Comparison of ENCODE assay signal across 2 cellular contexts in genomic region chr13:33312150-33312908, GRCh38.
TF ChIP-seq lines count a peak whose summit lies in the region.

No MANE protein-coding gene starts in this region.

TF ChIP-seq in A549, 52 proteins besides CTCF, POLR2A, EP300 and RAD21:
- TF ChIP-seq, protein P1, sequence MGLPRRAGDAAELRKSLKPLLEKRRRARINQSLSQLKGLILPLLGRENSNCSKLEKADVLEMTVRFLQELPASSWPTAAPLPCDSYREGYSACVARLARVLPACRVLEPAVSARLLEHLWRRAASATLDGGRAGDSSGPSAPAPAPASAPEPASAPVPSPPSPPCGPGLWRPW (IDR thresholded peaks at IDR 0.05), result no peak
- peak; percentile 51 for TF ChIP-seq SMC3 (IDR thresholded peaks at IDR 0.05)

TF ChIP-seq in HepG2, 621 proteins besides CTCF, POLR2A, EP300 and RAD21:
- TF ChIP-seq, protein P2, sequence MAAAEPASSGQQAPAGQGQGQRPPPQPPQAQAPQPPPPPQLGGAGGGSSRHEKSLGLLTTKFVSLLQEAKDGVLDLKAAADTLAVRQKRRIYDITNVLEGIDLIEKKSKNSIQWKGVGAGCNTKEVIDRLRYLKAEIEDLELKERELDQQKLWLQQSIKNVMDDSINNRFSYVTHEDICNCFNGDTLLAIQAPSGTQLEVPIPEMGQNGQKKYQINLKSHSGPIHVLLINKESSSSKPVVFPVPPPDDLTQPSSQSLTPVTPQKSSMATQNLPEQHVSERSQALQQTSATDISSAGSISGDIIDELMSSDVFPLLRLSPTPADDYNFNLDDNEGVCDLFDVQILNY (CRISPR knock-in tag; conservative IDR thresholded peaks at IDR 0.05), result no peak
- TF ChIP-seq MTF2 (CRISPR knock-in tag; IDR thresholded peaks at IDR 0.05; ENCODE audit: borderline replicate concordance) (no peak), STAG1 (CRISPR knock-in tag; IDR thresholded peaks at IDR 0.05) (peak; percentile 78), SOX5 (CRISPR knock-in tag; IDR thresholded peaks at IDR 0.05; ENCODE audit: borderline replicate concordance) (no peak), SMC3 (IDR thresholded peaks at IDR 0.05; ENCODE audit: low read length) (peak; percentile 37; the same call in 1 of the 2 replicates), STAT6 (CRISPR knock-in tag; IDR thresholded peaks at IDR 0.05; ENCODE audit: borderline replicate concordance) (no peak), HNRNPL (IDR thresholded peaks at IDR 0.05; ENCODE audit: low read depth, low read length) (no peak), YY1 (IDR thresholded peaks at IDR 0.05; ENCODE audit: insufficient read depth, insufficient replicate concordance, low read depth, low read length) (no peak), RFX5 (IDR thresholded peaks at IDR 0.05; ENCODE audit: low read depth, low read length) (no peak), KAT8 (CRISPR knock-in tag; IDR thresholded peaks at IDR 0.05) (no peak), ZNF17 (CRISPR knock-in tag; IDR thresholded peaks at IDR 0.05) (no peak)
- TF ChIP-seq, protein P3, sequence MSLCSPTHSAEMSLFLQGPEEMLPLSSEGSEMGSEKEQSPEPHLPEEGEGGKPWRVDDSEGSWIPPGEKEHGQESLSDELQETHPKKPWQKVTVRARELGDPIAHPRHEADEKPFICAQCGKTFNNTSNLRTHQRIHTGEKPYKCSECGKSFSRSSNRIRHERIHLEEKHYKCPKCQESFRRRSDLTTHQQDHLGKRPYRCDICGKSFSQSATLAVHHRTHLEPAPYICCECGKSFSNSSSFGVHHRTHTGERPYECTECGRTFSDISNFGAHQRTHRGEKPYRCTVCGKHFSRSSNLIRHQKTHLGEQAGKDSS (CRISPR knock-in tag; IDR thresholded peaks at IDR 0.05; ENCODE audit: borderline replicate concordance, low read depth), result no peak
